Comparison of ENCODE assay signal across 7 cellular contexts in the genomic region with DNA sequence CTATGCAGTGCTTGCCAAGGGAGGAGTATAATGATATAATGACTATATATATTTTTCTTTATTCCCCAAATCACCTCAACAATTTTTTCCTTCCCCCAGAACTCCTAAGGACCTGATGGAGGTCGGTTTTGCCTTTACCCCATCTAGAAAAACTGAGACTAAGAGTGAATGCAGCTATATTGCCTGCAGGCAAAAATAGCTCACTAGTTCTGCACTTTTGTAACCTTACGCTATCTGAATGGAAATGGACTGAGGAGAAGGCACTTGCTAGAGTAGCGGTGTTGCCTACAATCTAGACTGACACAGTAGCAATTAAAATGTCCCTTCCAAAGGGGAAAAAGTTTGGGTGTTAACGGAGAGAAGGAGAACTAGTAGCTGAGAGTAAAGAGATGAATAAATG.
"Had no signal": no experiment of that assay in that cellular context is flagged by ENCODE, and none has a peak within 500 bp of the region (broad histone marks: within the 10 kb centered on the region; RNA-seq: fewer than 3 reads in every experiment).

No MANE protein-coding gene starts in this region.

- H3K4me2 ChIP-seq: KMS-11 had no signal

- DNase-seq: IMR-90, KBM-7, KG1 had no signal

- H3K27ac ChIP-seq: HL-60, KMS-11 had no signal

- H3K9ac ChIP-seq: KMS-11 had no signal

- H3K4me3 ChIP-seq: K562 had no signal

- ATAC-seq: HepG2, K562 had no signal
